In the genomic region with DNA sequence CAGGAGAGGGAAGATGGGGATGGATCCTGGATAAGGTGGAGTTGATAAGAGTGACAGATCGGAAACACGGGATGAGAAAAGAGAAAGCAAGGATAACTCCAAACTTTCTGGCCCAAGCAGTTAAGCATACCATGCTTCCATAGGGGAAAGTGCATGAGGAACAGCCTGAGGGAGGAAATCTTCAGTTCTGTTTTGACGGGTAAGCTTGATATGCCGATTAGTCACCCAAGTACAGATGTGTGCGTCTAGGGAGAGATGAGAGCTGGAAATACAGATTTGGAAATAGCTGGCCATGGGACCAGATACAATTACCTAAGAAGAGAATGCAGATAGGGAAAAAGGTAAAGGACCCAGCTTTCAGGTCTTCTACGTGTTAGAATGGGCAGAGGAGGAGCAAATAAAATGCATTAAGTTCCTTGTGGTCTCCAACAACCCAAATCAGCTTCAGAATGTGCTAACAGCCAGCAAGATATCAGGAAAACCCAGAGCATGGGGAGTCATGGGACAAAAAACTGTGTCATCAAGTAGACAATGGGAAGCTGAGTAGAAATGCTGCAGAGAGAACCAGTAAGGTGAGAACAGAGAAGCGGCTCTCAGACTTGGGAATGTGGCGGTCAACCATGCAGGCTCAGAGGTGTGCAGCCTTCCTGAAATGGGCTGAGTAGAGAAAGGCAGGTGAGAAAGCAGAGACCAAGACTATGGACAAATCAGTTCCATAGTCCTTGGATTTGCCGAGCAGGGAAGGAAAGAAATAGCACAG, we compare ENCODE assay signal across 19 cellular contexts. TPM values are rescaled to one million over a fixed set of nuclear protein-coding genes. Genes with fewer than 3 reads are reported as not detected.
"Had no signal": no experiment of that assay in that cellular context is flagged by ENCODE, and none has a peak within 500 bp of the region (broad histone marks: within the 10 kb centered on the region; RNA-seq: fewer than 3 reads in every experiment).

No MANE protein-coding gene starts in this region.

- H3K4me1 Mint-ChIP-seq: activated B cell treated with CpG ODN at 0.5 μM for 24 hours; activated CD4-positive, alpha-beta T cell treated with anti-CD3 and anti-CD28 coated beads, Interleukin-2, amount 10 ng/mL, durations not matched to agents 7 days and 5 days; naive B cell had no signal

- H3K27ac Mint-ChIP-seq: activated B cell treated with CpG ODN at 0.5 μM for 24 hours; activated CD4-positive, alpha-beta T cell treated with anti-CD3 and anti-CD28 coated beads, Interleukin-2, amount 10 ng/mL, durations not matched to agents 7 days and 5 days; activated naive CD8-positive, alpha-beta T cell treated with anti-CD3 and anti-CD28 coated beads, Interleukin-2, amount 50 U/mL, for 24 hours; dendritic cell treated with granulocyte-macrophage colony-stimulating factor and Interleukin-4, amounts not matched to agents 40 ng/mL and 50 ng/mL, for 4 days; naive B cell had no signal

- H3K27me3 ChIP-seq: right atrium auricular region, thyroid gland, vagina had no signal

- H3K36me3 Mint-ChIP-seq: naive B cell had no signal

- H3K4me3 Mint-ChIP-seq: activated B cell treated with CpG ODN at 0.5 μM for 24 hours; activated CD4-positive, alpha-beta T cell treated with anti-CD3 and anti-CD28 coated beads, Interleukin-2, amount 10 ng/mL, durations not matched to agents 7 days and 5 days; activated naive CD8-positive, alpha-beta T cell treated with anti-CD3 and anti-CD28 coated beads, Interleukin-2, amount 50 U/mL, for 24 hours; dendritic cell treated with granulocyte-macrophage colony-stimulating factor and Interleukin-4, amounts not matched to agents 40 ng/mL and 50 ng/mL, for 4 days; naive B cell had no signal

- H3K4me3 ChIP-seq: lower lobe of right lung, right atrium auricular region, skin epidermis, thyroid gland, vagina had no signal

- DNase-seq: activated B cell treated with CpG ODN at 0.5 μM for 24 hours; activated CD4-positive, alpha-beta T cell treated with anti-CD3 and anti-CD28 coated beads, Interleukin-2, amount 10 ng/mL, durations not matched to agents 7 days and 5 days; activated CD8-positive, alpha-beta memory T cell treated with anti-CD3 and anti-CD28 coated beads for 24 hours; activated naive CD4-positive, alpha-beta T cell treated with Interleukin-2 at 50 U/mL for 16 hours; activated naive CD8-positive, alpha-beta T cell treated with anti-CD3 and anti-CD28 coated beads, Interleukin-2, amount 50 U/mL, for 24 hours; hypothalamus; left cardiac atrium; lower lobe of right lung; naive B cell; posterior cingulate gyrus; stimulated activated CD4-positive, alpha-beta T cell treated with anti-CD3 and anti-CD28 coated beads, Interleukin-4, amount 100 ng/mL, for 4 hours; T-helper 2 cell; thyroid gland had no signal

- H3K9me3 ChIP-seq: lower lobe of right lung, neutrophil, right atrium auricular region, thyroid gland, vagina had no signal

- FAIRE-seq: TTC549 had no signal

- H3K9me3 Mint-ChIP-seq: activated B cell treated with CpG ODN at 0.5 μM for 24 hours; activated CD4-positive, alpha-beta T cell treated with anti-CD3 and anti-CD28 coated beads, Interleukin-2, amount 10 ng/mL, durations not matched to agents 7 days and 5 days; activated naive CD8-positive, alpha-beta T cell treated with anti-CD3 and anti-CD28 coated beads, Interleukin-2, amount 50 U/mL, for 24 hours; dendritic cell treated with granulocyte-macrophage colony-stimulating factor and Interleukin-4, amounts not matched to agents 40 ng/mL and 50 ng/mL, for 4 days had no signal

- H3K36me3 ChIP-seq: lower lobe of right lung, neutrophil, right atrium auricular region, thyroid gland, vagina had no signal

- H3K27ac ChIP-seq: lower lobe of right lung, neutrophil, right atrium auricular region, thyroid gland, vagina had no signal

RNA-seq across cellular contexts. Expression of a gene that starts 56.3 kb away (rescaled TPM):
- total RNA-seq: activated B cell treated with CpG ODN at 0.5 μM for 24 hours, vagina had no signal
